ENCODE assay signal across 8 cellular contexts in genomic region chr11:62752994-62753735, GRCh38. TPM values are rescaled to one million over a fixed set of nuclear protein-coding genes. Genes with fewer than 3 reads are reported as not detected.
DNase-seq lines count a peak whose midpoint lies in the region; ATAC-seq and TF ChIP-seq lines count a peak whose summit lies in the region.

No MANE protein-coding gene starts in this region.

- no peaks in the 10 kb centered on the region for H3K9me3 Mint-ChIP-seq in activated CD8-positive, alpha-beta T cell treated with anti-CD3 and anti-CD28 coated beads for 36 hours
- no peaks in the 10 kb centered on the region for H3K9me3 Mint-ChIP-seq in stimulated activated naive CD8-positive, alpha-beta T cell treated with anti-CD3 and anti-CD28 coated beads, Interleukin-15, amount 100 ng/mL, for 72 hours

- peak overlapping the region; percentile 70 for H2AFZ ChIP-seq in hepatocyte

- peaks cover 29% of the 10 kb centered on the region for H3K4me1 Mint-ChIP-seq in activated CD8-positive, alpha-beta T cell treated with anti-CD3 and anti-CD28 coated beads for 36 hours (ENCODE audit: low read depth)
- H3K4me1 Mint-ChIP-seq in stimulated activated naive CD8-positive, alpha-beta T cell treated with anti-CD3 and anti-CD28 coated beads, Interleukin-15, amount 100 ng/mL, for 72 hours = peaks cover 38% of the 10 kb centered on the region

- H3K4me3 ChIP-seq in HFF-Myc (replicated peaks; ENCODE audit: low read depth, low read length) (peak overlapping the region; percentile 62), hepatocyte (peak overlapping the region; percentile 67)

- TF ChIP-seq CTCF in HFF-Myc (IDR thresholded peaks at IDR 0.05; ENCODE audit: low read depth, low read length, missing control alignments) (no peak), hepatocyte (IDR thresholded peaks at IDR 0.05; ENCODE audit: poor library complexity) (no peak)
- no peak for TF ChIP-seq CTCF in activated CD8-positive, alpha-beta T cell treated with anti-CD3 and anti-CD28 coated beads for 36 hours (IDR thresholded peaks at IDR 0.05)

- peaks cover 13% of the 10 kb centered on the region for H3K36me3 Mint-ChIP-seq in activated CD8-positive, alpha-beta T cell treated with anti-CD3 and anti-CD28 coated beads for 36 hours (ENCODE audit: low read depth)

- POLR2A ChIA-PET in activated CD8-positive, alpha-beta T cell treated with anti-CD3 and anti-CD28 coated beads for 36 hours (lab: Charles Lee) = interaction anchor here (0.9 to 5.2 kb wide), 23 partner anchors 9 to 154 kb away, joined by 3 to 31 read pairs (median 5); partner anchors contain the start of genes C11orf98, CSKMT, HNRNPUL2 and NXF1

- intact Hi-C loops in activated CD8-positive, alpha-beta T cell treated with anti-CD3 and anti-CD28 coated beads for 36 hours (cut with micrococcal nuclease) = no loop called here

- H4K20me1 ChIP-seq in hepatocyte (ENCODE audit: insufficient read depth, poor library complexity, severe bottlenecking) = no peaks in the 10 kb centered on the region

- peak overlapping the region; percentile 91 for H3K27ac ChIP-seq in hepatocyte

- CTCF ChIA-PET in activated CD8-positive, alpha-beta T cell treated with anti-CD3 and anti-CD28 coated beads for 36 hours (lab: Charles Lee) = interaction anchor here (0.7 to 3.2 kb wide), 17 partner anchors 10 to 162 kb away, joined by 3 to 13 read pairs (median 5); partner anchors contain the start of genes HNRNPUL2 and TUT1

- H3K27ac Mint-ChIP-seq in activated CD8-positive, alpha-beta T cell treated with anti-CD3 and anti-CD28 coated beads for 36 hours = peak overlapping the region; percentile 99
- peak overlapping the region; percentile 98 for H3K27ac Mint-ChIP-seq in stimulated activated naive CD8-positive, alpha-beta T cell treated with anti-CD3 and anti-CD28 coated beads, Interleukin-15, amount 100 ng/mL, for 72 hours

- peaks cover 12% of the 10 kb centered on the region for H3K4me1 ChIP-seq in hepatocyte (ENCODE audit: insufficient read depth)

- DNase-seq in HFF-Myc (ENCODE audit: extremely low read depth, low read depth) (no peak), hepatocyte (ENCODE audit: low spot score) (no peak), EL (no peak), NCI-H128 (lab: John Stamatoyannopoulos, UW; ENCODE audit: unreplicated experiment) (no peak)
- no peak for DNase-seq in activated CD8-positive, alpha-beta T cell treated with anti-CD3 and anti-CD28 coated beads for 36 hours
- DNase-seq in stimulated activated naive CD8-positive, alpha-beta T cell treated with anti-CD3 and anti-CD28 coated beads, Interleukin-15, amount 100 ng/mL, for 72 hours = no peak

- no peak for ATAC-seq in activated CD8-positive, alpha-beta T cell treated with anti-CD3 and anti-CD28 coated beads for 36 hours
- no peak for ATAC-seq in stimulated activated naive CD8-positive, alpha-beta T cell treated with anti-CD3 and anti-CD28 coated beads, Interleukin-15, amount 100 ng/mL, for 72 hours
- no peak for ATAC-seq in HG03354 (IDR thresholded peaks at IDR 0.05; ENCODE audit: poor library complexity, severe bottlenecking, unreplicated experiment)
- no peak for ATAC-seq in GM21619 (IDR thresholded peaks at IDR 0.05; ENCODE audit: unreplicated experiment)

- H3K4me3 Mint-ChIP-seq in activated CD8-positive, alpha-beta T cell treated with anti-CD3 and anti-CD28 coated beads for 36 hours = peak overlapping the region; percentile 99
- peak overlapping the region; percentile 99 for H3K4me3 Mint-ChIP-seq in stimulated activated naive CD8-positive, alpha-beta T cell treated with anti-CD3 and anti-CD28 coated beads, Interleukin-15, amount 100 ng/mL, for 72 hours

- no peaks in the 10 kb centered on the region for H3K27me3 ChIP-seq in hepatocyte

- no peaks in the 10 kb centered on the region for H3K9me3 ChIP-seq in hepatocyte (ENCODE audit: low read depth)

- H3K4me2 ChIP-seq in hepatocyte = peak overlapping the region; percentile 75

- peaks cover 32% of the 10 kb centered on the region for H3K79me2 ChIP-seq in hepatocyte

- H3K36me3 ChIP-seq in hepatocyte (replicated peaks; ENCODE audit: insufficient read depth, low read depth) = no peaks in the 10 kb centered on the region

- H3K27me3 Mint-ChIP-seq in activated CD8-positive, alpha-beta T cell treated with anti-CD3 and anti-CD28 coated beads for 36 hours = no peaks in the 10 kb centered on the region
- H3K27me3 Mint-ChIP-seq in stimulated activated naive CD8-positive, alpha-beta T cell treated with anti-CD3 and anti-CD28 coated beads, Interleukin-15, amount 100 ng/mL, for 72 hours = no peaks in the 10 kb centered on the region

- WGBS in hepatocyte (ENCODE audit: low lambda C conversion rate, missing lambda C conversion rate) = 90% methylated on average over 15 of the region's 15 CpGs

- no peaks in the 10 kb centered on the region for H3K9me2 ChIP-seq in hepatocyte (replicated peaks; ENCODE audit: insufficient read depth)

RNA-seq across cellular contexts. Expression of gene ZBTB3, which starts 0.8 kb away (rescaled TPM):
- total RNA-seq in activated CD8-positive, alpha-beta T cell treated with anti-CD3 and anti-CD28 coated beads for 36 hours = 10 to 100 TPM in 1 of 2 experiments, 1 to 10 TPM in 1; 9.8 to 11.8 TPM
- total RNA-seq in hepatocyte = 7.0 and 11.0 TPM in 2 replicates
- 4.0 and 4.3 TPM in 2 replicates for polyA plus RNA-seq in hepatocyte

RNA-seq across cellular contexts. Expression of gene POLR2G, which starts 8.2 kb away (rescaled TPM):
- 100 to 1,000 TPM; 109 to 111 TPM for total RNA-seq in activated CD8-positive, alpha-beta T cell treated with anti-CD3 and anti-CD28 coated beads for 36 hours
- total RNA-seq in hepatocyte = 96.5 and 110 TPM in 2 replicates
- polyA plus RNA-seq in hepatocyte = 171 and 195 TPM in 2 replicates

RNA-seq across cellular contexts. Expression of gene TAF6L, which starts 18.0 kb away (rescaled TPM):
- total RNA-seq in activated CD8-positive, alpha-beta T cell treated with anti-CD3 and anti-CD28 coated beads for 36 hours = 10 to 100 TPM; 13.7 to 16.7 TPM
- total RNA-seq in hepatocyte = 20.5 and 23.2 TPM in 2 replicates
- polyA plus RNA-seq in hepatocyte = 35.9 and 36.0 TPM in 2 replicates

RNA-seq across cellular contexts. Expression of gene TTC9C, which starts 24.9 kb away (rescaled TPM):
- total RNA-seq in activated CD8-positive, alpha-beta T cell treated with anti-CD3 and anti-CD28 coated beads for 36 hours = 10 to 100 TPM; 33.7 to 37.9 TPM
- 26.3 and 35.0 TPM in 2 replicates for total RNA-seq in hepatocyte
- 35.4 and 39.9 TPM in 2 replicates for polyA plus RNA-seq in hepatocyte

RNA-seq across cellular contexts. Expression of gene HNRNPUL2, which starts 25.9 kb away (rescaled TPM):
- 10 to 100 TPM; 54.9 to 58.6 TPM for total RNA-seq in activated CD8-positive, alpha-beta T cell treated with anti-CD3 and anti-CD28 coated beads for 36 hours
- 14.0 and 15.4 TPM in 2 replicates for total RNA-seq in hepatocyte
- 2.3 and 3.7 TPM in 2 replicates for polyA plus RNA-seq in hepatocyte
